8 cellular contexts compared by ENCODE assay signal in the genomic region with DNA sequence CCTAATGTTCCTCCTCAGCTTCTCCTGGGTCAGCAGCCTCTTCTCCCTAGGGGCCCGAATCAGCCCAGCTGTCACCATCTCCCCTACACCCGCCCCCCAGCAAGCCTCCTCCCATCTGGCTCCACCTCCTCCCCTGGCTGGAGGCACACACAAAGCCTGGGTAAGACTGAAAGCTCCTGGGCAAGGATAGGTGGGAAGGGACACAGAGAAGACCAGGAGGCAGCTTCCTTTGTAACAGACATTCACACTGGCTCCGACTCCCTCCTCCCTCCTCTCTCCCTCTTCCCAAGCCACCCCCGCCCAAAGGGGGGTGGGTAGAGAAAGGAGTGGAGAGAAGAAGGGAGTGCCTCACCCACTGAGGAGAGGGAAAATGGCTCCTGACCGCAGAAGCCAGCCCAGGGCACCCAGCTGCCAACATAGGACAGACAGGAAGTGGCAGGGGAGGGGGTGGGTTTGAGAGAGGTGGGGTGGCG. TPM values are rescaled to one million over a fixed set of nuclear protein-coding genes. Genes with fewer than 3 reads are reported as not detected.
DNase-seq lines count a peak whose midpoint lies in the region; ATAC-seq and TF ChIP-seq lines count a peak whose summit lies in the region.

No MANE protein-coding gene starts in this region.

- H3K36me3 ChIP-seq in DND-41 (ENCODE audit: insufficient read depth, low read length) (peaks cover 77% of the 10 kb centered on the region), upper lobe of left lung (peaks cover 41 to 42% (median 42%) of the 10 kb centered on the region in 4 donors), PC-3 (ENCODE audit: low read depth, low read length) (peaks cover 43% of the 10 kb centered on the region)

- H3K36me3 Mint-ChIP-seq in brain: peaks cover 75% of the 10 kb centered on the region

- POLR2A ChIA-PET in PC-3 (lab: Charles Lee; ENCODE audit: unreplicated experiment): no interaction called here

- no TSS peak for BruUV-seq in PC-3 (replicated peaks; lab: Mats Ljungman, UMichigan)

- peak overlapping the region in 1 of 5 experiments; percentile 97 for H3K4me3 Mint-ChIP-seq in brain

- H3K4me1 Mint-ChIP-seq in brain: peaks cover 47% of the 10 kb centered on the region

- WGBS in lower leg skin, 2 donors: 6 to 9% methylated on average over 6 of the region's 6 CpGs
- 2 to 12% methylated on average over 4 of the region's 6 CpGs for WGBS in upper lobe of left lung, 2 donors

- H3K27me3 Mint-ChIP-seq in brain: peaks cover 7% of the 10 kb centered on the region

- no peak for TF ChIP-seq EP300 in upper lobe of left lung (IDR thresholded peaks at IDR 0.05)

- H3K4me1 ChIP-seq in DND-41 (ENCODE audit: insufficient read depth, low read length) (peaks cover 54% of the 10 kb centered on the region), upper lobe of left lung (peaks cover 32 to 56% (median 41%) of the 10 kb centered on the region in 4 donors), PC-3 (ENCODE audit: insufficient read depth, low read length) (peaks cover 23% of the 10 kb centered on the region)

- peaks cover 0 to 2% (median 0%) of the 10 kb centered on the region in 5 experiments for H3K9me3 Mint-ChIP-seq in brain

- no peaks in the 10 kb centered on the region for H3F3A ChIP-seq in PC-3 (ENCODE audit: low read length, unreplicated experiment)

- DNase-seq in DND-41: peak; percentile 84
- DNase-seq in NCI-H524 (lab: John Stamatoyannopoulos, UW): peak; percentile 71 to 88
- DNase-seq in lower leg skin (ENCODE audit: low spot score in 2 of 2): peak; percentile 55 to 91
- DNase-seq in upper lobe of left lung: peak in 1 of 2 donors; percentile 29
- no peak for DNase-seq in PC-3

- intact Hi-C loops in lower leg skin (cut with DNase I; ENCODE audit: low total_unique reads): no loop called here
- intact Hi-C loops in PC-3 (cut with micrococcal nuclease): no loop called here

- TF ChIP-seq POLR2A in lower leg skin (IDR thresholded peaks at IDR 0.05) (no peak), upper lobe of left lung (IDR thresholded peaks at IDR 0.05) (no peak)

- peak overlapping the region; percentile 84 for H3K27ac ChIP-seq in DND-41 (ENCODE audit: low read length)
- H3K27ac ChIP-seq in upper lobe of left lung: peak overlapping the region; percentile 57 to 99 (median 68)
- no peak overlapping the region for H3K27ac ChIP-seq in PC-3 (ENCODE audit: low read length)

- TF ChIP-seq CTCF in DND-41 (IDR thresholded peaks at IDR 0.05; ENCODE audit: borderline replicate concordance, extremely low read depth, low read length, poor library complexity, severe bottlenecking): no peak
- TF ChIP-seq CTCF in brain (conservative IDR thresholded peaks at IDR 0.05): no peak
- no peak for TF ChIP-seq CTCF in lower leg skin (IDR thresholded peaks at IDR 0.05)
- TF ChIP-seq CTCF in upper lobe of left lung (IDR thresholded peaks at IDR 0.05): no peak
- TF ChIP-seq CTCF in PC-3 (conservative IDR thresholded peaks at IDR 0.05; ENCODE audit: low read depth, low read length): no peak

- peak overlapping the region; percentile 91 to 98 (median 95) for H3K27ac Mint-ChIP-seq in brain

- H3K4me2 ChIP-seq in DND-41 (ENCODE audit: insufficient read depth, low read length) (peak overlapping the region; percentile 85), PC-3 (ENCODE audit: low read length) (no peak overlapping the region)

- peak overlapping the region; percentile 39 for H3K9ac ChIP-seq in DND-41 (ENCODE audit: low read depth, low read length)
- H3K9ac ChIP-seq in PC-3 (ENCODE audit: low read length): no peak overlapping the region

- H3K4me3 ChIP-seq in DND-41 (ENCODE audit: low read depth in 1 of 2, low read length in 2 of 2) (peak overlapping the region; percentile 11 to 77; a peak in 3 of 4 replicates), lower leg skin (ENCODE audit: low read depth, poor library complexity, severe bottlenecking) (no peak overlapping the region), upper lobe of left lung (peak overlapping the region in 2 of 4 donors; percentile 2 to 15), PC-3 (ENCODE audit: low read length) (no peak overlapping the region)

- H2AFZ ChIP-seq in DND-41 (ENCODE audit: low read depth, low read length): no peak overlapping the region
- H2AFZ ChIP-seq in PC-3 (ENCODE audit: low read length): no peak overlapping the region

- H3K79me2 ChIP-seq in DND-41 (ENCODE audit: insufficient read depth, low read length) (peaks cover 79% of the 10 kb centered on the region), PC-3 (ENCODE audit: low read length) (peaks cover 68% of the 10 kb centered on the region)

- CTCF ChIA-PET in PC-3 (lab: Charles Lee): no interaction called here

- ATAC-seq in DND-41 (ENCODE audit: insufficient read depth, low read depth) (peak; percentile 57), upper lobe of left lung (ENCODE audit: low FRiP score in 2 of 2) (no peak), PC-3 (no peak), HG03095 (IDR thresholded peaks at IDR 0.05; ENCODE audit: unreplicated experiment) (no peak), GM19467 (IDR thresholded peaks at IDR 0.05; ENCODE audit: unreplicated experiment) (no peak)

- no peaks in the 10 kb centered on the region for H3K9me2 ChIP-seq in PC-3 (replicated peaks; ENCODE audit: low read length)

- no peaks in the 10 kb centered on the region for H3K9me3 ChIP-seq in DND-41 (ENCODE audit: insufficient read depth, low read length, severe bottlenecking)
- no peaks in the 10 kb centered on the region for H3K9me3 ChIP-seq in upper lobe of left lung
- H3K9me3 ChIP-seq in PC-3 (ENCODE audit: low read length): no peaks in the 10 kb centered on the region

- H3K27me3 ChIP-seq in DND-41 (ENCODE audit: insufficient read depth, low read length, poor library complexity) (no peaks in the 10 kb centered on the region), upper lobe of left lung (no peaks in the 10 kb centered on the region), PC-3 (ENCODE audit: low read length) (no peaks in the 10 kb centered on the region)

- H4K20me1 ChIP-seq in DND-41 (ENCODE audit: insufficient read depth, low read length) (peaks cover 67% of the 10 kb centered on the region), PC-3 (ENCODE audit: low read length) (peaks cover 31% of the 10 kb centered on the region)

RNA-seq across cellular contexts. Expression of gene CHD4, which starts 4.0 kb away (rescaled TPM):
- polyA plus RNA-seq in brain (ENCODE audit: insufficient read depth, low read depth, low replicate concordance): 203 TPM
- total RNA-seq in lower leg skin: 100 to 1,000 TPM; 167 to 235 (median 205) TPM
- 100 to 1,000 TPM; 165 to 267 (median 178) TPM for total RNA-seq in upper lobe of left lung
- 216 and 231 TPM in 2 replicates for total RNA-seq in PC-3 (2014; rRNA removed)

RNA-seq across cellular contexts. Expression of gene LPAR5, which starts 32.6 kb away (rescaled TPM):
- 2.0 TPM for polyA plus RNA-seq in brain (ENCODE audit: insufficient read depth, low read depth, low replicate concordance)
- total RNA-seq in lower leg skin (10 to 100 TPM; 11.0 to 16.4 (median 12.4) TPM), upper lobe of left lung (1 to 10 TPM; 1.3 to 4.4 (median 2.9) TPM), PC-3 (2014; rRNA removed) (2.3 and 4.3 TPM in 2 replicates)

RNA-seq across cellular contexts. Expression of gene NOP2, which starts 35.0 kb away (rescaled TPM):
- 12.3 TPM for polyA plus RNA-seq in brain (ENCODE audit: insufficient read depth, low read depth, low replicate concordance)
- total RNA-seq in lower leg skin: 10 to 100 TPM; 16.2 to 24.0 (median 23.4) TPM
- 10 to 100 TPM; 19.4 to 49.2 (median 36.6) TPM for total RNA-seq in upper lobe of left lung
- total RNA-seq in PC-3 (2014; rRNA removed): 63.3 and 83.8 TPM in 2 replicates

RNA-seq across cellular contexts. Expression of gene ACRBP, which starts 44.1 kb away (rescaled TPM):
- 1.4 TPM for polyA plus RNA-seq in brain (ENCODE audit: insufficient read depth, low read depth, low replicate concordance)
- total RNA-seq in lower leg skin: 1 to 10 TPM in 2 of 4 donors, under 1 TPM in 2; 0.42 to 8.6 (median 0.76) TPM
- total RNA-seq in upper lobe of left lung: 10 to 100 TPM in 1 of 6 donors, 1 to 10 TPM in 5; 1.8 to 12.6 (median 5.9) TPM
- total RNA-seq in PC-3 (2014; rRNA removed): 0.77 TPM in 1 of 2 replicates, not detected in the other

RNA-seq across cellular contexts. Expression of gene IFFO1, which starts 47.3 kb away (rescaled TPM):
- 7.3 TPM for polyA plus RNA-seq in brain (ENCODE audit: insufficient read depth, low read depth, low replicate concordance)
- total RNA-seq in lower leg skin (1 to 10 TPM; 3.3 to 6.8 (median 4.6) TPM), upper lobe of left lung (100 to 1,000 TPM in 1 of 6 donors, 10 to 100 TPM in 5; 13.3 to 108 (median 32.0) TPM), PC-3 (2014; rRNA removed) (0.11 and 1.0 TPM in 2 replicates)

Comparison
In these comparisons a context has a peak if more than half of its experiments do, and no peak if none do; other contexts are left out.
1. H3K4me3 ChIP-seq: peak in DND-41 (2 of 2); none in lower leg skin (single experiment) and PC-3 (single experiment).